Comparison of ENCODE assay signal across 10 cellular contexts in genomic region chr1:11929849-11930248, GRCh38. TPM values are rescaled to one million over a fixed set of nuclear protein-coding genes. Genes with fewer than 3 reads are reported as not detected.
DNase-seq lines count a peak whose midpoint lies in the region; ATAC-seq and TF ChIP-seq lines count a peak whose summit lies in the region.
"Had no signal": no experiment of that assay in that cellular context is flagged by ENCODE, and none has a peak within 500 bp of the region (broad histone marks: within the 10 kb centered on the region; RNA-seq: fewer than 3 reads in every experiment).

No MANE protein-coding gene starts in this region.

- no peak overlapping the region for H3K4me3 ChIP-seq in choroid plexus epithelial cell (ENCODE audit: low read depth, low read length)
- no peak overlapping the region for H3K4me3 ChIP-seq in WERI-Rb-1 (ENCODE audit: low read depth, low read length)
- H3K4me3 ChIP-seq: suprapubic skin had no signal

- peak; percentile 68 for DNase-seq in GM13976 (ENCODE audit: low spot score)
- DNase-seq in NCI-H460 (ENCODE audit: extremely low read depth, low read depth): peak; percentile 25
- peak; percentile 56 for DNase-seq in choroid plexus epithelial cell (ENCODE audit: low read depth)
- DNase-seq in neural crest cell (ENCODE audit: low read depth, low spot score): no peak
- DNase-seq in WERI-Rb-1: no peak
- DNase-seq in activated T-cell treated with anti-CD3 and anti-CD28 coated beads, Interleukin-2, amount 50 U/mL, for 1 hour: no peak
- DNase-seq in Ammon's horn (ENCODE audit: low spot score): no peak

- peak overlapping the region; percentile 78 for H3K4me3 Mint-ChIP-seq in neural crest cell

- TF ChIP-seq CTCF in GM13976 (IDR thresholded peaks at IDR 0.05; ENCODE audit: borderline replicate concordance, control extremely low read depth, extremely low read depth, insufficient read depth, missing control alignments) (no peak), choroid plexus epithelial cell (conservative IDR thresholded peaks at IDR 0.05; ENCODE audit: low read depth, low read length) (no peak), neural crest cell (conservative IDR thresholded peaks at IDR 0.05) (no peak), WERI-Rb-1 (IDR thresholded peaks at IDR 0.05; ENCODE audit: low read depth, low read length) (no peak)

- H3K9me3 ChIP-seq in WERI-Rb-1 (ENCODE audit: severe bottlenecking): no peaks in the 10 kb centered on the region
- H3K9me3 ChIP-seq: suprapubic skin had no signal

- H3K27ac ChIP-seq in WERI-Rb-1: no peak overlapping the region
- H3K27ac ChIP-seq: epithelial cell of prostate, suprapubic skin had no signal

- no peaks in the 10 kb centered on the region for H3K27me3 Mint-ChIP-seq in neural crest cell (ENCODE audit: low read depth)

- no peaks in the 10 kb centered on the region for H3K36me3 Mint-ChIP-seq in neural crest cell (ENCODE audit: low read depth)

- ATAC-seq in HG02884 (IDR thresholded peaks at IDR 0.05; ENCODE audit: unreplicated experiment): no peak

- H3K27ac Mint-ChIP-seq in neural crest cell (ENCODE audit: unreplicated experiment): no peak overlapping the region

- H3K4me1 Mint-ChIP-seq in neural crest cell: peaks cover 29% of the 10 kb centered on the region

- H3K36me3 ChIP-seq in WERI-Rb-1: peaks cover 2% of the 10 kb centered on the region
- H3K36me3 ChIP-seq: suprapubic skin had no signal

- no peaks in the 10 kb centered on the region for H3K27me3 ChIP-seq in WERI-Rb-1 (ENCODE audit: insufficient read depth, low read depth, severe bottlenecking)
- H3K27me3 ChIP-seq: suprapubic skin had no signal

- H3K9me3 Mint-ChIP-seq in neural crest cell: no peaks in the 10 kb centered on the region

- in situ Hi-C loops in GM13976 (cut with MboI; ENCODE audit: low sequenced_read_pairs, unreplicated experiment): no loop called here

RNA-seq across cellular contexts. Expression of gene KIAA2013, which starts 3.6 kb away (rescaled TPM):
- total RNA-seq in NCI-H460 (2014; rRNA removed; shearing (Covaris generic)): 33.8 and 40.3 TPM in 2 replicates
- polyA plus RNA-seq in NCI-H460 (2014; cell fraction: nucleus; rRNA removed): 62.8 and 74.2 TPM in 2 replicates
- 35.0 and 39.4 TPM in 2 replicates for total RNA-seq in neural crest cell

RNA-seq across cellular contexts. Expression of gene PLOD1, which starts 4.7 kb away (rescaled TPM):
- total RNA-seq in NCI-H460 (2014; rRNA removed; shearing (Covaris generic)): 69.1 and 70.0 TPM in 2 replicates
- polyA plus RNA-seq in NCI-H460 (2014; cell fraction: nucleus; rRNA removed): 175 and 207 TPM in 2 replicates
- total RNA-seq in neural crest cell: 58.7 and 62.6 TPM in 2 replicates

RNA-seq across cellular contexts. Expression of gene MFN2, which starts 50.4 kb away (rescaled TPM):
- 29.8 and 32.0 TPM in 2 replicates for total RNA-seq in NCI-H460 (2014; rRNA removed; shearing (Covaris generic))
- 51.5 and 61.4 TPM in 2 replicates for polyA plus RNA-seq in NCI-H460 (2014; cell fraction: nucleus; rRNA removed)
- total RNA-seq in neural crest cell: 78.9 and 80.1 TPM in 2 replicates

Comparison
In these comparisons a context has a peak if more than half of its experiments do, and no peak if none do; other contexts are left out.
1. DNase-seq: peak in GM13976 (single experiment), NCI-H460 (single experiment) and choroid plexus epithelial cell (single experiment); none in neural crest cell (single experiment), WERI-Rb-1 (single experiment), activated T-cell treated with anti-CD3 and anti-CD28 coated beads, Interleukin-2, amount 50 U/mL, for 1 hour (single experiment) and Ammon's horn (single experiment).